ENCODE assay signal across 25 cellular contexts in the genomic region with DNA sequence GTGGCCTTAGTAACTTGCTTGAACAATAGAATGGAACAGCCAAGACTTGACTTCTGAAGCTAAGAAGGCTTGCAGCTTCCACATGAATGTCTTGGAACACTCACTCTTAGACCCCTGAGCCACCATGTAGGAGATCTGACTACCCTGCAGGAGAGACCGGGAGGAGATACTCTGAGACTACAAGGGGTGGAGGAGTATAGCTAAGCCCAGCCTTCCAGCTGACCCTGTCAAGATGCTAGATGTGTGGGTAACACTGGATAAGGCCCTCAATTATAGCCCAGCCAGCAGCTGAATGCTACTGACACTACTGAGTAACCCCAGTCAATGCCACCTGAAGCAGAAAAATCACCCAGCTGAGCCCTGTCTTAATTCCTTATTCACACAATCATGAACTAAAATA.
"Had no signal": no experiment of that assay in that cellular context is flagged by ENCODE, and none has a peak within 500 bp of the region (broad histone marks: within the 10 kb centered on the region; RNA-seq: fewer than 3 reads in every experiment).

No MANE protein-coding gene starts in this region.

- H3K4me3 ChIP-seq: coronary artery, dorsolateral prefrontal cortex, gastroesophageal sphincter, heart right ventricle, left lung, lower lobe of right lung, mucosa of descending colon had no signal

- H3K4me1 ChIP-seq: gastroesophageal sphincter, heart right ventricle, left lung, lower lobe of right lung had no signal

- FAIRE-seq: colon, endometrium, frontal cortex, islet of Langerhans, keratinocyte had no signal

- H3K27ac ChIP-seq: coronary artery, epithelial cell of prostate, foreskin keratinocyte, gastroesophageal sphincter, heart right ventricle, left lung, lower lobe of right lung had no signal

- DNase-seq: dermis blood vessel endothelial cell; dorsolateral prefrontal cortex; effector CD8-positive, alpha-beta T cell; effector memory CD8-positive, alpha-beta T cell; endodermal cell; erythroblast; foreskin keratinocyte; glutamatergic neuron; heart right ventricle; hippocampal formation; left cardiac atrium; left lung; left ventricle myocardium superior; lower lobe of right lung; mesenchymal stem cell; mucosa of descending colon had no signal

- H3K9me3 ChIP-seq: gastroesophageal sphincter, heart right ventricle, left lung, lower lobe of right lung, mucosa of descending colon had no signal

- H3K27me3 ChIP-seq: dorsolateral prefrontal cortex, foreskin keratinocyte, left lung had no signal

- ATAC-seq: effector memory CD8-positive, alpha-beta T cell; esophagus mucosa; foreskin keratinocyte; gastroesophageal sphincter; heart right ventricle; left cardiac atrium; left lung; left ventricle myocardium superior; lower lobe of right lung; mucosa of descending colon had no signal

- H3K36me3 ChIP-seq: gastroesophageal sphincter, heart right ventricle, left lung, lower lobe of right lung had no signal
